10 cellular contexts compared by ENCODE assay signal in the genomic region with DNA sequence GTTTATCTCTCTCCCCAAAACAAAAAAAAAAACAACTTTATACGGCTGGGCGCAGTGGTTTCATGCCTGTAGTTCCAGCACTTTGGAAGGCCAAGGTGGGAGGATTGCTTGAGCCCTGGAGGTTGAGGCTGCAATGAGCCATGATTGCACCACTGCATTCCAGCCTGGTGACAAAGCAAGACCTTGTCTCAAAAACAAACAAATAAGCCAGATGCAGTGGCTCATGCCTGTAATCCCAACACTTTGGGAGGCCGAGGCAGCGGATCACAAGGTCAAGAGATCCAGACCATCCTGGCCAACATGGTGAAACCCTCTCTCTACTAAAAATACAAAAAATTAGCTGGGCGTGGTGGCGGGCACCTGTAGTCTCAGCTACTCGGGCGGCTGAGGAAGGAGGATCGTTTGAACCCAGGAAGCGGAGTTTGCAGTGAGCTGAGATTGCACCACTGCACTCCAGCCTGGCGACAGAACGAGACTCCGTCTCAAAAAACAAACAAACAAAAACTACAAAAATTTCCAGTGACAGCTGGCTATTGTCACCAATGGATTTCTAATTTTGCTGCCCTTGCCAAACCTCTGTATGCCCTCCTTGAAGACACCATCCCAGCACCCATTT. TPM values are rescaled to one million over a fixed set of nuclear protein-coding genes. Genes with fewer than 3 reads are reported as not detected.
A peak's percentile ranks its signal among the peaks of the same experiment; 100 is the strongest.
DNase-seq lines count a peak whose midpoint lies in the region; FAIRE-seq and TF ChIP-seq lines count a peak whose summit lies in the region.
"Not testable (repeated sequence)": the region's sequence is repeated elsewhere in the genome, so short reads cannot be mapped to it uniquely, and the experiment has no call there.
"Had no signal": no experiment of that assay in that cellular context is flagged by ENCODE, and none has a peak within 500 bp of the region (broad histone marks: within the 10 kb centered on the region; RNA-seq: fewer than 3 reads in every experiment).

No MANE protein-coding gene starts in this region.

- CTCF ChIA-PET in activated CD4-positive, alpha-beta T cell treated with anti-CD3 and anti-CD28 coated beads, Interleukin-2, amount 10 ng/mL, durations not matched to agents 7 days and 5 days (lab: Charles Lee): interaction anchor here (0.6 to 2.4 kb wide), 3 partner anchors 8 to 307 kb away, joined by 3 to 9 read pairs (median 4); a partner anchor contains a TSS

- 93% methylated on average over 12 to 13 of the region's 13 CpGs for WGBS in endodermal cell (ENCODE audit: insufficient coverage in 1 of 2, insufficient read length in 1 of 2), 2 experiments

- H3K4me3 Mint-ChIP-seq in activated CD4-positive, alpha-beta T cell treated with anti-CD3 and anti-CD28 coated beads, Interleukin-2, amount 10 ng/mL, durations not matched to agents 7 days and 5 days; endodermal cell; type B pancreatic cell: not testable (repeated sequence)

- H3K36me3 Mint-ChIP-seq in activated CD4-positive, alpha-beta T cell treated with anti-CD3 and anti-CD28 coated beads, Interleukin-2, amount 10 ng/mL, durations not matched to agents 7 days and 5 days (ENCODE audit: low read depth): peaks cover 31% of the 10 kb centered on the region
- H3K36me3 Mint-ChIP-seq in endodermal cell (ENCODE audit: low read depth) (peaks cover 66% of the 10 kb centered on the region), type B pancreatic cell (peaks cover 37% of the 10 kb centered on the region)

- not testable (repeated sequence) for H3K27me3 Mint-ChIP-seq in activated CD4-positive, alpha-beta T cell treated with anti-CD3 and anti-CD28 coated beads, Interleukin-2, amount 10 ng/mL, durations not matched to agents 7 days and 5 days; endodermal cell (ENCODE audit: insufficient read depth); type B pancreatic cell

- H3K4me1 Mint-ChIP-seq in activated CD4-positive, alpha-beta T cell treated with anti-CD3 and anti-CD28 coated beads, Interleukin-2, amount 10 ng/mL, durations not matched to agents 7 days and 5 days; endodermal cell; type B pancreatic cell (ENCODE audit: unreplicated experiment): not testable (repeated sequence)

- not testable (repeated sequence) for FAIRE-seq in kidney (lab: Jason Lieb, UNC)

- not testable (repeated sequence) for H3K27me3 ChIP-seq in endodermal cell (ENCODE audit: control insufficient read depth, insufficient read depth, low read length, poor library complexity, severe bottlenecking)

- POLR2A ChIA-PET in activated CD4-positive, alpha-beta T cell treated with anti-CD3 and anti-CD28 coated beads, Interleukin-2, amount 10 ng/mL, durations not matched to agents 7 days and 5 days (lab: Charles Lee): not testable (repeated sequence)

- not testable (repeated sequence) for H3K4me1 ChIP-seq in endodermal cell (ENCODE audit: control insufficient read depth, insufficient read depth, low read length)
- H3K4me1 ChIP-seq in kidney (ENCODE audit: control insufficient read depth in 1 of 2, insufficient read depth in 1 of 2, low read depth in 1 of 2, low read length in 2 of 2): peaks cover 3 to 11% of the 10 kb centered on the region in 2 donors

- H3K27ac Mint-ChIP-seq in activated CD4-positive, alpha-beta T cell treated with anti-CD3 and anti-CD28 coated beads, Interleukin-2, amount 10 ng/mL, durations not matched to agents 7 days and 5 days: peak overlapping the region; percentile 25
- peak overlapping the region; percentile 55 for H3K27ac Mint-ChIP-seq in endodermal cell
- H3K27ac Mint-ChIP-seq in type B pancreatic cell: peak overlapping the region; percentile 75

- H3K36me3 ChIP-seq in endodermal cell (ENCODE audit: control insufficient read depth, insufficient read depth, low read length): peaks cover 27% of the 10 kb centered on the region
- H3K36me3 ChIP-seq in kidney (ENCODE audit: control insufficient read depth in 1 of 2, insufficient read depth in 2 of 2, low read length in 2 of 2): not testable (repeated sequence)

- DNase-seq in EL (peak; percentile 73), M059J (ENCODE audit: low read depth) (peak; percentile 61), kidney (peak; percentile 45), type B pancreatic cell (ENCODE audit: extremely low spot score, unreplicated experiment) (peak; percentile 29)
- not testable (repeated sequence) for DNase-seq in activated CD4-positive, alpha-beta T cell treated with anti-CD3 and anti-CD28 coated beads, Interleukin-2, amount 10 ng/mL, durations not matched to agents 7 days and 5 days; endodermal cell

- intact Hi-C loops in kidney (cut with DNase I): not testable (repeated sequence)

- not testable (repeated sequence) for TF ChIP-seq CTCF in endodermal cell (conservative IDR thresholded peaks at IDR 0.05); kidney (IDR thresholded peaks at IDR 0.05; ENCODE audit: borderline replicate concordance, extremely low read depth, insufficient read depth); type B pancreatic cell (conservative IDR thresholded peaks at IDR 0.05)

- not testable (repeated sequence) for H3K9ac ChIP-seq in endodermal cell (ENCODE audit: extremely low read depth, low read length, poor library complexity, severe bottlenecking); kidney (ENCODE audit: low read length in 2 of 2)

- not testable (repeated sequence) for H3K4me3 ChIP-seq in endodermal cell (ENCODE audit: low read length); kidney (ENCODE audit: low read length in 2 of 2)

- H3K27ac ChIP-seq in endodermal cell (ENCODE audit: low read depth, low read length); kidney (ENCODE audit: low read depth in 2 of 2, low read length in 2 of 2): not testable (repeated sequence)

- H3K9me3 ChIP-seq in endodermal cell (ENCODE audit: control insufficient read depth, low read length): peaks cover 27% of the 10 kb centered on the region
- not testable (repeated sequence) for H3K9me3 ChIP-seq in kidney (ENCODE audit: control insufficient read depth in 1 of 2, low read length in 2 of 2)

- H3K9me3 Mint-ChIP-seq in activated CD4-positive, alpha-beta T cell treated with anti-CD3 and anti-CD28 coated beads, Interleukin-2, amount 10 ng/mL, durations not matched to agents 7 days and 5 days: peaks cover 16% of the 10 kb centered on the region
- H3K9me3 Mint-ChIP-seq in endodermal cell: peaks cover 19% of the 10 kb centered on the region
- not testable (repeated sequence) for H3K9me3 Mint-ChIP-seq in type B pancreatic cell

RNA-seq across cellular contexts. Expression of a gene that starts 27.5 kb away (rescaled TPM):
- total RNA-seq in M059J (2014; rRNA removed; shearing (Covaris generic)): 313 and 368 TPM in 2 replicates
- 100 to 1,000 TPM; 716 to 730 TPM for total RNA-seq in activated CD4-positive, alpha-beta T cell treated with anti-CD3 and anti-CD28 coated beads, Interleukin-2, amount 10 ng/mL, durations not matched to agents 7 days and 5 days
- total RNA-seq in endodermal cell (100 to 1,000 TPM; 722 to 753 TPM), kidney (505 TPM), type B pancreatic cell (ENCODE audit: low replicate concordance) (436 and 570 TPM in 2 replicates)
- polyA plus RNA-seq in endodermal cell (2013, experiment 1 of 2): 847 TPM
- polyA plus RNA-seq in endodermal cell (2013, experiment 2 of 2): 826 TPM
- 1,211 TPM for polyA plus RNA-seq in kidney (ENCODE audit: insufficient read depth, low read depth, low replicate concordance)

RNA-seq across cellular contexts. Expression of a gene that starts 39.3 kb away (rescaled TPM):
- total RNA-seq in M059J (2014; rRNA removed; shearing (Covaris generic)): 6.2 and 10.1 TPM in 2 replicates
- total RNA-seq in activated CD4-positive, alpha-beta T cell treated with anti-CD3 and anti-CD28 coated beads, Interleukin-2, amount 10 ng/mL, durations not matched to agents 7 days and 5 days: not detected
- total RNA-seq in endodermal cell: 1 to 10 TPM; 3.7 to 4.4 TPM
- polyA plus RNA-seq in endodermal cell (2013, experiment 1 of 2): 8.2 TPM
- 5.1 TPM for polyA plus RNA-seq in endodermal cell (2013, experiment 2 of 2)
- total RNA-seq in kidney: 10.8 TPM
- 20.6 TPM for polyA plus RNA-seq in kidney (ENCODE audit: insufficient read depth, low read depth, low replicate concordance)
- 0.50 TPM in 1 of 2 replicates, not detected in the other for total RNA-seq in type B pancreatic cell (ENCODE audit: low replicate concordance)
- total RNA-seq: OCI-LY7 had no signal
- polyA plus RNA-seq: neural cell had no signal

RNA-seq across cellular contexts. Expression of a gene that starts 45.0 kb away (rescaled TPM):
- 3.7 and 4.1 TPM in 2 replicates for total RNA-seq in M059J (2014; rRNA removed; shearing (Covaris generic))
- 1 to 10 TPM; 3.3 to 3.4 TPM for total RNA-seq in activated CD4-positive, alpha-beta T cell treated with anti-CD3 and anti-CD28 coated beads, Interleukin-2, amount 10 ng/mL, durations not matched to agents 7 days and 5 days
- 1 to 10 TPM in 1 of 2 donors, not detected in 1; 1.2 TPM for total RNA-seq in endodermal cell
- 0.61 TPM for polyA plus RNA-seq in endodermal cell (2013, experiment 1 of 2)
- polyA plus RNA-seq in endodermal cell (2013, experiment 2 of 2): 1.1 TPM
- 5.6 TPM for total RNA-seq in kidney
- polyA plus RNA-seq in kidney (ENCODE audit: insufficient read depth, low read depth, low replicate concordance): 6.9 TPM
- total RNA-seq in type B pancreatic cell (ENCODE audit: low replicate concordance): not detected in 2 replicates

RNA-seq across cellular contexts. Expression of a gene that starts 52.5 kb away (rescaled TPM):
- 133 and 197 TPM in 2 replicates for total RNA-seq in M059J (2014; rRNA removed; shearing (Covaris generic))
- 100 to 1,000 TPM; 117 to 129 TPM for total RNA-seq in activated CD4-positive, alpha-beta T cell treated with anti-CD3 and anti-CD28 coated beads, Interleukin-2, amount 10 ng/mL, durations not matched to agents 7 days and 5 days
- total RNA-seq in endodermal cell (100 to 1,000 TPM; 117 to 164 TPM), kidney (97.4 TPM), type B pancreatic cell (ENCODE audit: low replicate concordance) (104 and 131 TPM in 2 replicates)
- polyA plus RNA-seq in endodermal cell (2013, experiment 1 of 2): 87.2 TPM
- 80.7 TPM for polyA plus RNA-seq in endodermal cell (2013, experiment 2 of 2)
- 448 TPM for polyA plus RNA-seq in kidney (ENCODE audit: insufficient read depth, low read depth, low replicate concordance)

RNA-seq across cellular contexts. Expression of a gene that starts 58.2 kb away (rescaled TPM):
- total RNA-seq in M059J (2014; rRNA removed; shearing (Covaris generic)): 0.99 and 1.3 TPM in 2 replicates
- total RNA-seq in activated CD4-positive, alpha-beta T cell treated with anti-CD3 and anti-CD28 coated beads, Interleukin-2, amount 10 ng/mL, durations not matched to agents 7 days and 5 days: not detected
- total RNA-seq in endodermal cell (1 to 10 TPM in 1 of 2 donors, under 1 TPM in 1; 0.51 to 3.7 TPM), kidney (2.4 TPM), type B pancreatic cell (ENCODE audit: low replicate concordance) (1.3 TPM in 1 of 2 replicates, not detected in the other)
- polyA plus RNA-seq in endodermal cell (2013, experiment 1 of 2): 1.5 TPM
- 1.9 TPM for polyA plus RNA-seq in endodermal cell (2013, experiment 2 of 2)
- 1.3 TPM for polyA plus RNA-seq in kidney (ENCODE audit: insufficient read depth, low read depth, low replicate concordance)
- total RNA-seq: endothelial cell of umbilical vein, OCI-LY7, urinary bladder had no signal
- polyA plus RNA-seq: neural cell had no signal

Comparison
In these comparisons a context has a peak if more than half of its experiments do, and no peak if none do; other contexts are left out.
1. H3K27ac Mint-ChIP-seq: peak in every context shown above with its lines; median percentile 75 in type B pancreatic cell; 55 in endodermal cell; 25 in activated CD4-positive, alpha-beta T cell treated with anti-CD3 and anti-CD28 coated beads, Interleukin-2, amount 10 ng/mL, durations not matched to agents 7 days and 5 days.